ENCODE assay signal across 22 cellular contexts in genomic region chr15:29129903-29130302, GRCh38.
"Had no signal": no experiment of that assay in that cellular context is flagged by ENCODE, and none has a peak within 500 bp of the region (broad histone marks: within the 10 kb centered on the region; RNA-seq: fewer than 3 reads in every experiment).

No MANE protein-coding gene starts in this region.

- H3K4me3 ChIP-seq: breast epithelium, coronary artery, gastroesophageal sphincter, heart left ventricle, pancreas, smooth muscle cell, transverse colon, vagina had no signal

- H3K9me3 ChIP-seq: breast epithelium, gastroesophageal sphincter, heart left ventricle, neutrophil, pancreas, transverse colon, vagina had no signal

- ATAC-seq: activated CD8-positive, alpha-beta T cell treated with anti-CD3 and anti-CD28 coated beads, Interleukin-2, amount 10 ng/mL, durations not matched to agents 7 days and 5 days; gastroesophageal sphincter; heart left ventricle; natural killer cell; pancreas; sciatic nerve; stimulated activated naive B cell treated with anti-CD40 and anti-IgM and Interleukin-4, amounts not matched to agents 10 μg/mL and 1 μg/mL and 100 μg/mL, for 72 hours had no signal

- H3K27ac Mint-ChIP-seq: activated CD8-positive, alpha-beta T cell treated with anti-CD3 and anti-CD28 coated beads, Interleukin-2, amount 10 ng/mL, durations not matched to agents 7 days and 5 days; activated naive CD8-positive, alpha-beta T cell treated with anti-CD3 and anti-CD28 coated beads for 36 hours; natural killer cell; stimulated activated naive B cell treated with anti-CD40 and anti-IgM and Interleukin-4, amounts not matched to agents 10 μg/mL and 1 μg/mL and 100 μg/mL, for 72 hours had no signal

- H3K4me1 ChIP-seq: breast epithelium, gastroesophageal sphincter, heart left ventricle, pancreas, transverse colon, vagina had no signal

- H3K4me2 ChIP-seq: smooth muscle cell had no signal

- H3K27ac ChIP-seq: breast epithelium, coronary artery, epithelial cell of prostate, gastroesophageal sphincter, heart left ventricle, neutrophil, pancreas, transverse colon, vagina, WERI-Rb-1 had no signal

- H3K4me1 Mint-ChIP-seq: stimulated activated naive B cell treated with anti-CD40 and anti-IgM and Interleukin-4, amounts not matched to agents 10 μg/mL and 1 μg/mL and 100 μg/mL, for 72 hours had no signal

- DNase-seq: activated CD4-positive, alpha-beta T cell treated with anti-CD3 and anti-CD28 coated beads for 1 hour; activated CD4-positive, alpha-beta T cell treated with anti-CD3 and anti-CD28 coated beads, Interleukin-2, amount 50 U/mL, for 1 hour; activated CD8-positive, alpha-beta T cell treated with anti-CD3 and anti-CD28 coated beads, Interleukin-2, amount 10 ng/mL, durations not matched to agents 7 days and 5 days; activated naive CD8-positive, alpha-beta T cell treated with anti-CD3 and anti-CD28 coated beads for 36 hours; midbrain; natural killer cell; stimulated activated CD4-positive, alpha-beta T cell treated with anti-CD3 and anti-CD28 coated beads, Interleukin-2, amount 100 ng/mL, for 48 hours; stimulated activated CD8-positive, alpha-beta memory T cell treated with anti-CD3 and anti-CD28 coated beads, Interleukin-4, amount 100 ng/mL, for 48 hours; stimulated activated naive B cell treated with anti-CD40 and anti-IgM and Interleukin-4, amounts not matched to agents 10 μg/mL and 1 μg/mL and 100 μg/mL, for 72 hours; T-helper 1 cell; transverse colon; WERI-Rb-1 had no signal

- H3K27me3 ChIP-seq: neutrophil, pancreas, transverse colon, vagina had no signal

- H3K9me3 Mint-ChIP-seq: activated naive CD8-positive, alpha-beta T cell treated with anti-CD3 and anti-CD28 coated beads for 36 hours; natural killer cell had no signal

- H3K36me3 Mint-ChIP-seq: activated naive CD8-positive, alpha-beta T cell treated with anti-CD3 and anti-CD28 coated beads for 36 hours; natural killer cell; stimulated activated naive B cell treated with anti-CD40 and anti-IgM and Interleukin-4, amounts not matched to agents 10 μg/mL and 1 μg/mL and 100 μg/mL, for 72 hours had no signal

- H3K36me3 ChIP-seq: breast epithelium, gastroesophageal sphincter, heart left ventricle, neutrophil, pancreas, transverse colon, vagina, WERI-Rb-1 had no signal

- H3K4me3 Mint-ChIP-seq: activated CD8-positive, alpha-beta T cell treated with anti-CD3 and anti-CD28 coated beads, Interleukin-2, amount 10 ng/mL, durations not matched to agents 7 days and 5 days; activated naive CD8-positive, alpha-beta T cell treated with anti-CD3 and anti-CD28 coated beads for 36 hours; natural killer cell; stimulated activated naive B cell treated with anti-CD40 and anti-IgM and Interleukin-4, amounts not matched to agents 10 μg/mL and 1 μg/mL and 100 μg/mL, for 72 hours had no signal
